Comparison of ENCODE assay signal across 1 cellular context in the genomic region with DNA sequence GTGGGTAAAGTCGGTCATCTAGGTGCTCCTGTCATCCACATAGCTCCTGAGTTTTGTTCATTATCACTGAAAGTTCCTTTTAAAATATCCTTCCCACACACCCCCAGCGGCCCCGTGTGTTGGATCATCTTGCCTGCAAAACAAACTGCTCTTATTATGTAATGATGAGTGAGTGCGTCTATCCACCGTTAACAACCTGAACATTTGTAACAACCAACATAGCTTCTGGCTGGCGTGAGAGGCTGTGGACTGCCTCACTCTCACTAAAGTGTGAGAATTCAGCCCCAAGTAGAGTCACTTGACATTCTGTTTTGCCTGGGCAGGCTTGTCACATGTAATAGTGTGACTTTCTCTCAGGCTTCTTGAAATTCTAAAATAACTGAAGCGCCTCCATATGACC.
TF ChIP-seq lines count a peak whose summit lies in the region.

No MANE protein-coding gene starts in this region.

TF ChIP-seq in H1, 55 proteins besides CTCF, POLR2A, EP300 and RAD21:
- TF ChIP-seq POLR2AphosphoS5 (IDR thresholded peaks at IDR 0.05; ENCODE audit: low read depth, low read length) (no peak), SRF (IDR thresholded peaks at IDR 0.05; ENCODE audit: low read depth, low read length) (no peak), HDAC2 (IDR thresholded peaks at IDR 0.05; ENCODE audit: borderline replicate concordance in 1 of 2, low read depth in 2 of 2, low read length in 2 of 2) (no peak), POU5F1 (IDR thresholded peaks at IDR 0.05; ENCODE audit: low read depth, low read length) (no peak), TEAD4 (IDR thresholded peaks at IDR 0.05; ENCODE audit: low read depth, low read length) (no peak), SP2 (IDR thresholded peaks at IDR 0.05; ENCODE audit: low read length) (no peak), EZH2 (IDR thresholded peaks at IDR 0.05; ENCODE audit: low read depth, low read length, severe bottlenecking) (no peak), GTF2F1 (IDR thresholded peaks at IDR 0.05; ENCODE audit: borderline replicate concordance, low read depth, low read length) (no peak), BACH1 (IDR thresholded peaks at IDR 0.05; ENCODE audit: low read length) (no peak), BRCA1 (IDR thresholded peaks at IDR 0.05; ENCODE audit: low read depth, low read length) (no peak), ZNF274 (IDR thresholded peaks at IDR 0.05; ENCODE audit: borderline replicate concordance, extremely low read depth, low read length) (no peak), JUND (IDR thresholded peaks at IDR 0.05; ENCODE audit: low read length) (no peak), TCF12 (IDR thresholded peaks at IDR 0.05; ENCODE audit: low read depth, low read length) (no peak), RNF2 (IDR thresholded peaks at IDR 0.05; ENCODE audit: borderline replicate concordance, low read depth, low read length, missing control alignments, poor library complexity, severe bottlenecking) (no peak), KDM4A (IDR thresholded peaks at IDR 0.05; ENCODE audit: low read depth, low read length, severe bottlenecking) (no peak), ASH2L (IDR thresholded peaks at IDR 0.05; ENCODE audit: low read length) (no peak), CHD1 (IDR thresholded peaks at IDR 0.05; ENCODE audit: low read depth, low read length) (no peak)
- TF ChIP-seq, protein P1, sequence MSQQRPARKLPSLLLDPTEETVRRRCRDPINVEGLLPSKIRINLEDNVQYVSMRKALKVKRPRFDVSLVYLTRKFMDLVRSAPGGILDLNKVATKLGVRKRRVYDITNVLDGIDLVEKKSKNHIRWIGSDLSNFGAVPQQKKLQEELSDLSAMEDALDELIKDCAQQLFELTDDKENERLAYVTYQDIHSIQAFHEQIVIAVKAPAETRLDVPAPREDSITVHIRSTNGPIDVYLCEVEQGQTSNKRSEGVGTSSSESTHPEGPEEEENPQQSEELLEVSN (IDR thresholded peaks at IDR 0.05): no peak
- TF ChIP-seq, protein P2, sequence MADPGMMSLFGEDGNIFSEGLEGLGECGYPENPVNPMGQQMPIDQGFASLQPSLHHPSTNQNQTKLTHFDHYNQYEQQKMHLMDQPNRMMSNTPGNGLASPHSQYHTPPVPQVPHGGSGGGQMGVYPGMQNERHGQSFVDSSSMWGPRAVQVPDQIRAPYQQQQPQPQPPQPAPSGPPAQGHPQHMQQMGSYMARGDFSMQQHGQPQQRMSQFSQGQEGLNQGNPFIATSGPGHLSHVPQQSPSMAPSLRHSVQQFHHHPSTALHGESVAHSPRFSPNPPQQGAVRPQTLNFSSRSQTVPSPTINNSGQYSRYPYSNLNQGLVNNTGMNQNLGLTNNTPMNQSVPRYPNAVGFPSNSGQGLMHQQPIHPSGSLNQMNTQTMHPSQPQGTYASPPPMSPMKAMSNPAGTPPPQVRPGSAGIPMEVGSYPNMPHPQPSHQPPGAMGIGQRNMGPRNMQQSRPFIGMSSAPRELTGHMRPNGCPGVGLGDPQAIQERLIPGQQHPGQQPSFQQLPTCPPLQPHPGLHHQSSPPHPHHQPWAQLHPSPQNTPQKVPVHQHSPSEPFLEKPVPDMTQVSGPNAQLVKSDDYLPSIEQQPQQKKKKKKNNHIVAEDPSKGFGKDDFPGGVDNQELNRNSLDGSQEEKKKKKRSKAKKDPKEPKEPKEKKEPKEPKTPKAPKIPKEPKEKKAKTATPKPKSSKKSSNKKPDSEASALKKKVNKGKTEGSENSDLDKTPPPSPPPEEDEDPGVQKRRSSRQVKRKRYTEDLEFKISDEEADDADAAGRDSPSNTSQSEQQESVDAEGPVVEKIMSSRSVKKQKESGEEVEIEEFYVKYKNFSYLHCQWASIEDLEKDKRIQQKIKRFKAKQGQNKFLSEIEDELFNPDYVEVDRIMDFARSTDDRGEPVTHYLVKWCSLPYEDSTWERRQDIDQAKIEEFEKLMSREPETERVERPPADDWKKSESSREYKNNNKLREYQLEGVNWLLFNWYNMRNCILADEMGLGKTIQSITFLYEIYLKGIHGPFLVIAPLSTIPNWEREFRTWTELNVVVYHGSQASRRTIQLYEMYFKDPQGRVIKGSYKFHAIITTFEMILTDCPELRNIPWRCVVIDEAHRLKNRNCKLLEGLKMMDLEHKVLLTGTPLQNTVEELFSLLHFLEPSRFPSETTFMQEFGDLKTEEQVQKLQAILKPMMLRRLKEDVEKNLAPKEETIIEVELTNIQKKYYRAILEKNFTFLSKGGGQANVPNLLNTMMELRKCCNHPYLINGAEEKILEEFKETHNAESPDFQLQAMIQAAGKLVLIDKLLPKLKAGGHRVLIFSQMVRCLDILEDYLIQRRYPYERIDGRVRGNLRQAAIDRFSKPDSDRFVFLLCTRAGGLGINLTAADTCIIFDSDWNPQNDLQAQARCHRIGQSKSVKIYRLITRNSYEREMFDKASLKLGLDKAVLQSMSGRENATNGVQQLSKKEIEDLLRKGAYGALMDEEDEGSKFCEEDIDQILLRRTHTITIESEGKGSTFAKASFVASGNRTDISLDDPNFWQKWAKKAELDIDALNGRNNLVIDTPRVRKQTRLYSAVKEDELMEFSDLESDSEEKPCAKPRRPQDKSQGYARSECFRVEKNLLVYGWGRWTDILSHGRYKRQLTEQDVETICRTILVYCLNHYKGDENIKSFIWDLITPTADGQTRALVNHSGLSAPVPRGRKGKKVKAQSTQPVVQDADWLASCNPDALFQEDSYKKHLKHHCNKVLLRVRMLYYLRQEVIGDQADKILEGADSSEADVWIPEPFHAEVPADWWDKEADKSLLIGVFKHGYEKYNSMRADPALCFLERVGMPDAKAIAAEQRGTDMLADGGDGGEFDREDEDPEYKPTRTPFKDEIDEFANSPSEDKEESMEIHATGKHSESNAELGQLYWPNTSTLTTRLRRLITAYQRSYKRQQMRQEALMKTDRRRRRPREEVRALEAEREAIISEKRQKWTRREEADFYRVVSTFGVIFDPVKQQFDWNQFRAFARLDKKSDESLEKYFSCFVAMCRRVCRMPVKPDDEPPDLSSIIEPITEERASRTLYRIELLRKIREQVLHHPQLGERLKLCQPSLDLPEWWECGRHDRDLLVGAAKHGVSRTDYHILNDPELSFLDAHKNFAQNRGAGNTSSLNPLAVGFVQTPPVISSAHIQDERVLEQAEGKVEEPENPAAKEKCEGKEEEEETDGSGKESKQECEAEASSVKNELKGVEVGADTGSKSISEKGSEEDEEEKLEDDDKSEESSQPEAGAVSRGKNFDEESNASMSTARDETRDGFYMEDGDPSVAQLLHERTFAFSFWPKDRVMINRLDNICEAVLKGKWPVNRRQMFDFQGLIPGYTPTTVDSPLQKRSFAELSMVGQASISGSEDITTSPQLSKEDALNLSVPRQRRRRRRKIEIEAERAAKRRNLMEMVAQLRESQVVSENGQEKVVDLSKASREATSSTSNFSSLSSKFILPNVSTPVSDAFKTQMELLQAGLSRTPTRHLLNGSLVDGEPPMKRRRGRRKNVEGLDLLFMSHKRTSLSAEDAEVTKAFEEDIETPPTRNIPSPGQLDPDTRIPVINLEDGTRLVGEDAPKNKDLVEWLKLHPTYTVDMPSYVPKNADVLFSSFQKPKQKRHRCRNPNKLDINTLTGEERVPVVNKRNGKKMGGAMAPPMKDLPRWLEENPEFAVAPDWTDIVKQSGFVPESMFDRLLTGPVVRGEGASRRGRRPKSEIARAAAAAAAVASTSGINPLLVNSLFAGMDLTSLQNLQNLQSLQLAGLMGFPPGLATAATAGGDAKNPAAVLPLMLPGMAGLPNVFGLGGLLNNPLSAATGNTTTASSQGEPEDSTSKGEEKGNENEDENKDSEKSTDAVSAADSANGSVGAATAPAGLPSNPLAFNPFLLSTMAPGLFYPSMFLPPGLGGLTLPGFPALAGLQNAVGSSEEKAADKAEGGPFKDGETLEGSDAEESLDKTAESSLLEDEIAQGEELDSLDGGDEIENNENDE (IDR thresholded peaks at IDR 0.05; ENCODE audit: insufficient replicate concordance, low read length): no peak
- TF ChIP-seq, protein P3, sequence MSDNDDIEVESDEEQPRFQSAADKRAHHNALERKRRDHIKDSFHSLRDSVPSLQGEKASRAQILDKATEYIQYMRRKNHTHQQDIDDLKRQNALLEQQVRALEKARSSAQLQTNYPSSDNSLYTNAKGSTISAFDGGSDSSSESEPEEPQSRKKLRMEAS (IDR thresholded peaks at IDR 0.05): no peak
TF ChIP-seq in H1: peak in this region for 0.
